In the genomic region with DNA sequence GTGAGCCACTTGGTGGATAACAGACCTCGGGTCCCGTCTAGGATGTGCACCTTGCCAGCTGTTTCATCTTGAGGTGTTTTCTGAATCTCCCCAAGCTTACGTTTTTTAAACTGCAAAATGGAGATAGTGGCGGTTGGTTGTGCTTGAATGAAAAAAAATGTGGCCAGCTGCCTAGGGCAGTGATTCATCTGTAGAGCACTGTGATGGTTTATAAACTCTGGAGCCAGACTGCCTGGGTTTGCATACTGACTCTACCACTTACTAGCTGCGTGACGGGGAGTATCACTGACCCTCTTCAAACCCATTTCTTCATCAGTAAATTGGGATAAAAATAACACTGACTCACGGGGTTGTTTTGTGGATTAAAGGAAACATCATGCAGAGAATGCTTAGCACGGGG, we compare ENCODE assay signal across 11 cellular contexts.
DNase-seq lines count a peak whose midpoint lies in the region; ATAC-seq, FAIRE-seq and TF ChIP-seq lines count a peak whose summit lies in the region.
"Had no signal": no experiment of that assay in that cellular context is flagged by ENCODE, and none has a peak within 500 bp of the region (broad histone marks: within the 10 kb centered on the region; RNA-seq: fewer than 3 reads in every experiment).

No MANE protein-coding gene starts in this region.

- ATAC-seq in GM21515 (IDR thresholded peaks at IDR 0.05; ENCODE audit: unreplicated experiment) = peak; percentile 39
- ATAC-seq in HG03575 (IDR thresholded peaks at IDR 0.05; ENCODE audit: extremely low read depth, insufficient number of reproducible peaks, low FRiP score, unreplicated experiment) = peak; percentile 33
- no peak for ATAC-seq in pancreas
- ATAC-seq: naive thymus-derived CD4-positive, alpha-beta T cell had no signal

- no peaks in the 10 kb centered on the region for H4K20me1 ChIP-seq in mammary epithelial cell (ENCODE audit: insufficient read depth, low read length)

- DNase-seq in ACHN (peak; percentile 63), fibroblast of mammary gland (ENCODE audit: low read depth) (peak; percentile 78), mammary epithelial cell (no peak), NCI-H2227 (lab: John Stamatoyannopoulos, UW; ENCODE audit: unreplicated experiment) (no peak), NCI-H748 treated with DMSO at 0.1 percent for 48 hours (lab: John Stamatoyannopoulos, UW) (no peak), pancreas (no peak)
- DNase-seq: activated T-cell treated with anti-CD3 and anti-CD28 coated beads, Interleukin-2, amount 50 U/mL, for 1 hour; brain microvascular endothelial cell; naive thymus-derived CD4-positive, alpha-beta T cell had no signal

- H3K27ac ChIP-seq in mammary epithelial cell (ENCODE audit: insufficient read depth, low read depth, low read length) (no peak overlapping the region), pancreas (no peak overlapping the region)
- H3K27ac ChIP-seq: brain microvascular endothelial cell had no signal

- no TSS peak for BruUV-seq in mammary epithelial cell (replicated peaks; lab: Mats Ljungman, UMichigan)

- no peak for FAIRE-seq in pancreas (lab: Jason Lieb, UNC)

- in situ Hi-C loops in ACHN (cut with HindIII; ENCODE audit: low pct_ligation_motif_present, low pct_unique_long_range_greater_than_20kb, low sequenced_read_pairs) (no loop called here), mammary epithelial cell (cut with MboI; ENCODE audit: low sequenced_read_pairs in 2 of 2) (no loop called here)

- no peaks in the 10 kb centered on the region for H3K79me2 ChIP-seq in mammary epithelial cell (ENCODE audit: insufficient read depth, low read length)

- no peaks in the 10 kb centered on the region for H3K9me3 ChIP-seq in mammary epithelial cell (replicated peaks; ENCODE audit: insufficient read depth, low read length)
- no peaks in the 10 kb centered on the region for H3K9me3 ChIP-seq in pancreas

- no peak overlapping the region for H2AFZ ChIP-seq in mammary epithelial cell (ENCODE audit: low read depth, low read length)

- no peak for TF ChIP-seq CTCF in fibroblast of mammary gland (conservative IDR thresholded peaks at IDR 0.05; ENCODE audit: control insufficient read depth, insufficient read depth, low read depth, low read length)
- no peak for TF ChIP-seq CTCF in mammary epithelial cell (conservative IDR thresholded peaks at IDR 0.05 in 1 of 2, IDR thresholded peaks at IDR 0.05 in 1 of 2; ENCODE audit: extremely low read depth in 1 of 2, insufficient read depth in 1 of 2, low read depth in 1 of 2, low read length in 2 of 2)
- no peak for TF ChIP-seq CTCF in pancreas (IDR thresholded peaks at IDR 0.05)

- dilution Hi-C loops in mammary epithelial cell (cut with HindIII; ENCODE audit: low sequenced_read_pairs) = no loop called here

- WGBS in mammary epithelial cell (ENCODE audit: low coverage, missing lambda C conversion rate) = 49% methylated on average over 7 of the region's 8 CpGs
- WGBS in pancreas, 2 donors = 44 to 60% methylated on average over 8 of the region's 8 CpGs

- no peaks in the 10 kb centered on the region for H3K4me1 ChIP-seq in mammary epithelial cell (ENCODE audit: insufficient read depth, low read length)
- H3K4me1 ChIP-seq in pancreas = no peaks in the 10 kb centered on the region

- intact Hi-C loops in mammary epithelial cell (cut with micrococcal nuclease) (loop anchor here (2.0 kb wide), 1 partner anchor 21 kb away; no protein-coding TSS in a partner anchor), pancreas (cut with DNase I) (no loop called here)

- H3K27me3 ChIP-seq in mammary epithelial cell (ENCODE audit: insufficient read depth, low read length) = no peaks in the 10 kb centered on the region
- H3K27me3 ChIP-seq in pancreas = no peaks in the 10 kb centered on the region
- H3K27me3 ChIP-seq: brain microvascular endothelial cell had no signal

- H3K4me2 ChIP-seq in mammary epithelial cell (ENCODE audit: insufficient read depth, low read depth, low read length) = no peak overlapping the region

- no peak overlapping the region for H3K9ac ChIP-seq in mammary epithelial cell (ENCODE audit: insufficient read depth, low read length)

- H3K36me3 ChIP-seq in mammary epithelial cell (ENCODE audit: insufficient read depth, low read length) (no peaks in the 10 kb centered on the region), pancreas (no peaks in the 10 kb centered on the region)
- H3K36me3 ChIP-seq: brain microvascular endothelial cell had no signal

- CTCF ChIA-PET in mammary epithelial cell (lab: Charles Lee; ENCODE audit: low non-redundant PET) = interaction anchor here (0.6 kb wide), 1 partner anchor 182 kb away, joined by 5 read pairs; no protein-coding TSS in a partner anchor

- H3K4me3 ChIP-seq in fibroblast of mammary gland (ENCODE audit: control insufficient read depth, low read depth, low read length) (no peak overlapping the region), mammary epithelial cell (replicated peaks in 1 of 3; ENCODE audit: insufficient read depth in 1 of 3, low read depth in 2 of 3, low read length in 3 of 3) (no peak overlapping the region), pancreas (no peak overlapping the region)

Comparison
In these comparisons a context has a peak if more than half of its experiments do, and no peak if none do; other contexts are left out.
1. DNase-seq: peak in ACHN (single experiment) and fibroblast of mammary gland (single experiment); none in mammary epithelial cell (single experiment), NCI-H2227 (single experiment), NCI-H748 treated with DMSO at 0.1 percent for 48 hours (single experiment) and pancreas (0 of 6).
2. ATAC-seq: peak in GM21515 (single experiment) and HG03575 (single experiment); none in pancreas (0 of 4).